Comparison of ENCODE assay signal across 29 cellular contexts in the genomic region with DNA sequence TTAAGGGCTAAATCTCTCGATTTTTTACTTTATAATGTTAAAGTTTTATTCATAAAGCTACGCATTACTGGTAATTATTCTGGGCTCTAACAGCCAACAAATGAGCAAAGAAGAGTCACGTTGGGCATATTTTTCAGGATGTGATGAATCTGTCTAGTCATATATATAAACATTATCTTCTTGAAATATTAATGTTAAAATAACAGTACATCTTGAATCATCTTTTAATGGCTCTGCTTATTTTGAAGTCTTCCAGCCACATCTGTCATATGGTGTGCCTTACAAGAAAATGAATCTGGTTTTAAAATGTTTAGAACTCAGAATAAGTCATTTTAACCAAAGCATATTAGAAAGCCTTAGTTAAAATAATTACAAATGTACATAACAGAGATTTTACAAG.
"Had no signal": no experiment of that assay in that cellular context is flagged by ENCODE, and none has a peak within 500 bp of the region (broad histone marks: within the 10 kb centered on the region; RNA-seq: fewer than 3 reads in every experiment).

No MANE protein-coding gene starts in this region.

- H3K4me1 ChIP-seq: SJCRH30 had no signal

- DNase-seq: activated CD4-positive, alpha-beta T cell treated with anti-CD3 and anti-CD28 coated beads for 48 hours; activated CD4-positive, alpha-beta T cell treated with anti-CD3 and anti-CD28 coated beads, Interleukin-2, amount 50 U/mL, for 4 hours; activated CD4-positive, CD25-positive, alpha-beta regulatory T cell treated with anti-CD3 and anti-CD28 coated beads, Interleukin-2, amount 50 U/mL, for 72 hours; activated CD8-positive, alpha-beta memory T cell treated with anti-CD3 and anti-CD28 coated beads, Interleukin-2, amount 50 U/mL, for 48 hours; activated CD8-positive, alpha-beta T cell treated with anti-CD3 and anti-CD28 coated beads, Interleukin-2, amount 10 ng/mL, durations not matched to agents 7 days and 5 days; activated effector memory CD4-positive, alpha-beta T cell treated with Interleukin-2 at 50 U/mL for 16 hours; activated naive CD4-positive, alpha-beta T cell; activated T-cell treated with anti-CD3 and anti-CD28 coated beads, Interleukin-2, amount 50 U/mL, for 1 hour; amniotic stem cell; KG1; NCI-H1092; NCI-H1417 treated with DMSO at 0.1 percent for 48 hours; NCI-H1694; NCI-H2029; NCI-H2107; NCI-H2171 treated with DMSO at 0.1 percent for 48 hours; NCI-H226; NCI-H526 treated with DMSO at 0.1 percent for 48 hours; NCI-H82; RPMI8226; SJCRH30 had no signal

- H3K27ac ChIP-seq: cardiac muscle cell, SJCRH30 had no signal

- H3K9me3 ChIP-seq: SJCRH30 had no signal

- H3K4me3 ChIP-seq: cardiac muscle cell, SJCRH30 had no signal

- H3K9me3 Mint-ChIP-seq: activated naive CD4-positive, alpha-beta T cell treated with anti-CD3 and anti-CD28 coated beads, Interleukin-2, amount 50 U/mL, for 24 hours; brain; IgD-negative memory B cell; T-helper 1 cell treated with Interleukin-12 subunit alpha and Interleukin-12 subunit beta and Interleukin-4 antibody, amounts not matched to agents 30 μg/mL and 1 μg/mL, for 36 hours; WTC11 had no signal

- H3K36me3 ChIP-seq: cardiac muscle cell, SJCRH30 had no signal

- H3K36me3 Mint-ChIP-seq: WTC11 had no signal

- H3K4me1 Mint-ChIP-seq: activated naive CD4-positive, alpha-beta T cell treated with anti-CD3 and anti-CD28 coated beads, Interleukin-2, amount 50 U/mL, for 24 hours; IgD-negative memory B cell had no signal

- H3K27me3 ChIP-seq: cardiac muscle cell, SJCRH30 had no signal

- H3K27ac Mint-ChIP-seq: activated CD8-positive, alpha-beta T cell treated with anti-CD3 and anti-CD28 coated beads, Interleukin-2, amount 10 ng/mL, durations not matched to agents 7 days and 5 days; activated naive CD4-positive, alpha-beta T cell treated with anti-CD3 and anti-CD28 coated beads, Interleukin-2, amount 50 U/mL, for 24 hours; brain; IgD-negative memory B cell; T-helper 1 cell treated with Interleukin-12 subunit alpha and Interleukin-12 subunit beta and Interleukin-4 antibody, amounts not matched to agents 30 μg/mL and 1 μg/mL, for 36 hours; WTC11 had no signal

- H3K4me3 Mint-ChIP-seq: activated CD8-positive, alpha-beta T cell treated with anti-CD3 and anti-CD28 coated beads, Interleukin-2, amount 10 ng/mL, durations not matched to agents 7 days and 5 days; activated naive CD4-positive, alpha-beta T cell treated with anti-CD3 and anti-CD28 coated beads, Interleukin-2, amount 50 U/mL, for 24 hours; brain; IgD-negative memory B cell; T-helper 1 cell treated with Interleukin-12 subunit alpha and Interleukin-12 subunit beta and Interleukin-4 antibody, amounts not matched to agents 30 μg/mL and 1 μg/mL, for 36 hours; WTC11 had no signal

- H3K27me3 Mint-ChIP-seq: activated naive CD4-positive, alpha-beta T cell treated with anti-CD3 and anti-CD28 coated beads, Interleukin-2, amount 50 U/mL, for 24 hours; brain; IgD-negative memory B cell had no signal

- ATAC-seq: activated CD8-positive, alpha-beta T cell treated with anti-CD3 and anti-CD28 coated beads, Interleukin-2, amount 10 ng/mL, durations not matched to agents 7 days and 5 days; Panc1; Right ventricle myocardium inferior; WTC11 had no signal
